In genomic region chr13:95833126-95833525, GRCh38 we compare ENCODE assay signal across 28 cellular contexts.
"Had no signal": no experiment of that assay in that cellular context is flagged by ENCODE, and none has a peak within 500 bp of the region (broad histone marks: within the 10 kb centered on the region; RNA-seq: fewer than 3 reads in every experiment).

No MANE protein-coding gene starts in this region.

- ATAC-seq: activated CD8-positive, alpha-beta memory T cell treated with anti-CD3 and anti-CD28 coated beads, Interleukin-2, amount 10 ng/mL, durations not matched to agents 7 days and 5 days; activated CD8-positive, alpha-beta T cell treated with anti-CD3 and anti-CD28 coated beads, Interleukin-2, amount 10 ng/mL, durations not matched to agents 7 days and 5 days; body of pancreas; natural killer cell; psoas muscle; stimulated activated naive B cell treated with anti-CD40 and anti-IgM and Interleukin-4, amounts not matched to agents 10 μg/mL and 1 μg/mL and 100 μg/mL, for 72 hours had no signal

- H3K9ac ChIP-seq: neural progenitor cell, parathyroid adenoma had no signal

- H3K36me3 ChIP-seq: adrenal gland, heart left ventricle, neural progenitor cell, sigmoid colon, thyroid gland had no signal

- H3K79me2 ChIP-seq: parathyroid adenoma had no signal

- H2AFZ ChIP-seq: neural progenitor cell, parathyroid adenoma had no signal

- H3K4me3 ChIP-seq: adrenal gland, body of pancreas, heart left ventricle, left ventricle myocardium inferior, lung, neural progenitor cell, psoas muscle, sigmoid colon, smooth muscle cell, stomach, thyroid gland had no signal

- DNase-seq: activated CD4-positive, alpha-beta T cell treated with anti-CD3 and anti-CD28 coated beads, Interleukin-2, amount 50 U/mL, for 1 hour; activated CD4-positive, CD25-positive, alpha-beta regulatory T cell treated with anti-CD3 and anti-CD28 coated beads, Interleukin-2, amount 50 U/mL, for 72 hours; activated CD8-positive, alpha-beta memory T cell treated with anti-CD3 and anti-CD28 coated beads, Interleukin-2, amount 10 ng/mL, durations not matched to agents 7 days and 5 days; activated CD8-positive, alpha-beta T cell treated with anti-CD3 and anti-CD28 coated beads, Interleukin-2, amount 10 ng/mL, durations not matched to agents 7 days and 5 days; activated effector memory CD4-positive, alpha-beta T cell treated with Interleukin-2 at 50 U/mL for 16 hours; activated naive CD4-positive, alpha-beta T cell treated with Interleukin-2 at 50 U/mL for 16 hours; activated T-cell treated with anti-CD3 and anti-CD28 coated beads, Interleukin-2, amount 50 U/mL, for 48 hours; adrenal gland; aorta; body of pancreas; endodermal cell; heart left ventricle; islet precursor cell; left ventricle myocardium inferior; natural killer cell; occipital lobe; psoas muscle; sigmoid colon; stimulated activated CD4-positive, alpha-beta T cell treated with anti-CD3 and anti-CD28 coated beads, Interleukin-15, amount 100 ng/mL, for 24 hours; stimulated activated CD4-positive, alpha-beta T cell treated with anti-CD3 and anti-CD28 coated beads, Interleukin-2, amount 100 ng/mL, for 24 hours; stimulated activated naive B cell treated with anti-CD40 and anti-IgM and Interleukin-4, amounts not matched to agents 10 μg/mL and 1 μg/mL and 100 μg/mL, for 72 hours; stomach; T-helper 2 cell; thyroid gland had no signal

- H3K4me2 ChIP-seq: neural progenitor cell had no signal

- H3K27ac ChIP-seq: adrenal gland, body of pancreas, heart left ventricle, left ventricle myocardium inferior, neural progenitor cell, parathyroid adenoma, psoas muscle, sigmoid colon, stomach, thyroid gland had no signal

- H3K9me3 ChIP-seq: body of pancreas, psoas muscle, thyroid gland had no signal

- H3K4me1 ChIP-seq: body of pancreas, parathyroid adenoma, psoas muscle, thyroid gland had no signal

- H3K27me3 ChIP-seq: adrenal gland, body of pancreas, heart left ventricle, neural progenitor cell, sigmoid colon, stomach, thyroid gland had no signal
